ENCODE assay signal across 1 cellular context in genomic region chr7:94656658-94656924, GRCh38.
TF ChIP-seq lines count a peak whose summit lies in the region.

No MANE protein-coding gene starts in this region.

TF ChIP-seq in HepG2, 621 proteins besides CTCF, POLR2A, EP300 and RAD21 (continued from another document):
- TF ChIP-seq MED1 (CRISPR knock-in tag; IDR thresholded peaks at IDR 0.05) = 0 out of 2 replicates have a peak, but pooled peaks have one; percentile 8
- TF ChIP-seq, protein P1, sequence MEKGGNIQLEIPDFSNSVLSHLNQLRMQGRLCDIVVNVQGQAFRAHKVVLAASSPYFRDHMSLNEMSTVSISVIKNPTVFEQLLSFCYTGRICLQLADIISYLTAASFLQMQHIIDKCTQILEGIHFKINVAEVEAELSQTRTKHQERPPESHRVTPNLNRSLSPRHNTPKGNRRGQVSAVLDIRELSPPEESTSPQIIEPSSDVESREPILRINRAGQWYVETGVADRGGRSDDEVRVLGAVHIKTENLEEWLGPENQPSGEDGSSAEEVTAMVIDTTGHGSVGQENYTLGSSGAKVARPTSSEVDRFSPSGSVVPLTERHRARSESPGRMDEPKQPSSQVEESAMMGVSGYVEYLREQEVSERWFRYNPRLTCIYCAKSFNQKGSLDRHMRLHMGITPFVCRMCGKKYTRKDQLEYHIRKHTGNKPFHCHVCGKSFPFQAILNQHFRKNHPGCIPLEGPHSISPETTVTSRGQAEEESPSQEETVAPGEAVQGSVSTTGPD (CRISPR knock-in tag; IDR thresholded peaks at IDR 0.05) = peak; percentile 24; the same call in 1 of the 2 replicates
- TF ChIP-seq POLR2AphosphoS5 (IDR thresholded peaks at IDR 0.05; ENCODE audit: low read depth, low read length) = 0 out of 2 replicates have a peak, but pooled peaks have one; percentile 6
- 0 out of 2 replicates have a peak, but pooled peaks have one; percentile 48 for TF ChIP-seq ZNF776 (CRISPR knock-in tag; IDR thresholded peaks at IDR 0.05)
- TF ChIP-seq ZNF558 (CRISPR knock-in tag; IDR thresholded peaks at IDR 0.05; ENCODE audit: borderline replicate concordance) = peak; percentile 24; the same call in 1 of the 2 replicates
- no peak for TF ChIP-seq SMAD9 (CRISPR knock-in tag; IDR thresholded peaks at IDR 0.05)
- no peak for TF ChIP-seq GLI4 (CRISPR knock-in tag; IDR thresholded peaks at IDR 0.05; ENCODE audit: borderline replicate concordance)
- 0 out of 2 replicates have a peak, but pooled peaks have one; percentile 23 for TF ChIP-seq ZHX1 (CRISPR knock-in tag; IDR thresholded peaks at IDR 0.05; ENCODE audit: low read depth)
- TF ChIP-seq FOXC1 (CRISPR knock-in tag; IDR thresholded peaks at IDR 0.05; ENCODE audit: borderline replicate concordance) = 0 out of 2 replicates have a peak, but pooled peaks have one; percentile 15
- TF ChIP-seq ISL2 (CRISPR knock-in tag; IDR thresholded peaks at IDR 0.05) = peak; percentile 8; the same call in 1 of the 2 replicates
- 0 out of 2 replicates have a peak, but pooled peaks have one; percentile 38 for TF ChIP-seq ZNF576 (CRISPR knock-in tag; IDR thresholded peaks at IDR 0.05)
- no peak for TF ChIP-seq KLF6 (CRISPR knock-in tag; IDR thresholded peaks at IDR 0.05)
- 0 out of 2 replicates have a peak, but pooled peaks have one; percentile 38 for TF ChIP-seq ZNF232 (CRISPR knock-in tag; IDR thresholded peaks at IDR 0.05; ENCODE audit: borderline replicate concordance)
- peak; percentile 81; the same call in 1 of the 2 replicates for TF ChIP-seq SSRP1 (CRISPR knock-in tag; IDR thresholded peaks at IDR 0.05)
- TF ChIP-seq PTBP1 (IDR thresholded peaks at IDR 0.05; ENCODE audit: low read depth, low read length, poor library complexity, severe bottlenecking) = no peak
- TF ChIP-seq, protein P2, sequence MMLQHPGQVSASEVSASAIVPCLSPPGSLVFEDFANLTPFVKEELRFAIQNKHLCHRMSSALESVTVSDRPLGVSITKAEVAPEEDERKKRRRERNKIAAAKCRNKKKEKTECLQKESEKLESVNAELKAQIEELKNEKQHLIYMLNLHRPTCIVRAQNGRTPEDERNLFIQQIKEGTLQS (CRISPR knock-in tag; IDR thresholded peaks at IDR 0.05) = no peak
- no peak for TF ChIP-seq HHEX (CRISPR knock-in tag; IDR thresholded peaks at IDR 0.05)
- TF ChIP-seq, protein P3, sequence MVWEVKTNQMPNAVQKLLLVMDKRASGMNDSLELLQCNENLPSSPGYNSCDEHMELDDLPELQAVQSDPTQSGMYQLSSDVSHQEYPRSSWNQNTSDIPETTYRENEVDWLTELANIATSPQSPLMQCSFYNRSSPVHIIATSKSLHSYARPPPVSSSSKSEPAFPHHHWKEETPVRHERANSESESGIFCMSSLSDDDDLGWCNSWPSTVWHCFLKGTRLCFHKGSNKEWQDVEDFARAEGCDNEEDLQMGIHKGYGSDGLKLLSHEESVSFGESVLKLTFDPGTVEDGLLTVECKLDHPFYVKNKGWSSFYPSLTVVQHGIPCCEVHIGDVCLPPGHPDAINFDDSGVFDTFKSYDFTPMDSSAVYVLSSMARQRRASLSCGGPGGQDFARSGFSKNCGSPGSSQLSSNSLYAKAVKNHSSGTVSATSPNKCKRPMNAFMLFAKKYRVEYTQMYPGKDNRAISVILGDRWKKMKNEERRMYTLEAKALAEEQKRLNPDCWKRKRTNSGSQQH (CRISPR knock-in tag; IDR thresholded peaks at IDR 0.05; ENCODE audit: low read depth) = no peak
- no peak for TF ChIP-seq ZNF34 (CRISPR knock-in tag; IDR thresholded peaks at IDR 0.05; ENCODE audit: borderline replicate concordance)
- no peak for TF ChIP-seq ZXDC (CRISPR knock-in tag; IDR thresholded peaks at IDR 0.05)
- TF ChIP-seq PHF21A (CRISPR knock-in tag; IDR thresholded peaks at IDR 0.05) = no peak
- TF ChIP-seq ZNF337 (CRISPR knock-in tag; IDR thresholded peaks at IDR 0.05; ENCODE audit: borderline replicate concordance, low read depth) = 0 out of 2 replicates have a peak, but pooled peaks have one; percentile 62
- TF ChIP-seq BCLAF1 (IDR thresholded peaks at IDR 0.05) = no peak
- no peak for TF ChIP-seq ZNF547 (CRISPR knock-in tag; IDR thresholded peaks at IDR 0.05)
- TF ChIP-seq ZNF773 (CRISPR knock-in tag; IDR thresholded peaks at IDR 0.05; ENCODE audit: borderline replicate concordance) = no peak
- no peak for TF ChIP-seq CENPBD1 (CRISPR knock-in tag; IDR thresholded peaks at IDR 0.05; ENCODE audit: borderline replicate concordance, low read depth)
- no peak for TF ChIP-seq TBX3 (IDR thresholded peaks at IDR 0.05; ENCODE audit: borderline replicate concordance)
- TF ChIP-seq IRX3 (CRISPR knock-in tag; IDR thresholded peaks at IDR 0.05; ENCODE audit: borderline replicate concordance, low read depth) = no peak
- TF ChIP-seq NFIC (IDR thresholded peaks at IDR 0.05; ENCODE audit: low read length) = 0 out of 2 replicates have a peak, but pooled peaks have one; percentile 32
- peak; percentile 4; the same call in 1 of the 2 replicates for TF ChIP-seq ZNF605 (CRISPR knock-in tag; IDR thresholded peaks at IDR 0.05)
- TF ChIP-seq TBP (CRISPR knock-in tag; IDR thresholded peaks at IDR 0.05) = no peak
